ENCODE assay signal across 12 cellular contexts in the genomic region with DNA sequence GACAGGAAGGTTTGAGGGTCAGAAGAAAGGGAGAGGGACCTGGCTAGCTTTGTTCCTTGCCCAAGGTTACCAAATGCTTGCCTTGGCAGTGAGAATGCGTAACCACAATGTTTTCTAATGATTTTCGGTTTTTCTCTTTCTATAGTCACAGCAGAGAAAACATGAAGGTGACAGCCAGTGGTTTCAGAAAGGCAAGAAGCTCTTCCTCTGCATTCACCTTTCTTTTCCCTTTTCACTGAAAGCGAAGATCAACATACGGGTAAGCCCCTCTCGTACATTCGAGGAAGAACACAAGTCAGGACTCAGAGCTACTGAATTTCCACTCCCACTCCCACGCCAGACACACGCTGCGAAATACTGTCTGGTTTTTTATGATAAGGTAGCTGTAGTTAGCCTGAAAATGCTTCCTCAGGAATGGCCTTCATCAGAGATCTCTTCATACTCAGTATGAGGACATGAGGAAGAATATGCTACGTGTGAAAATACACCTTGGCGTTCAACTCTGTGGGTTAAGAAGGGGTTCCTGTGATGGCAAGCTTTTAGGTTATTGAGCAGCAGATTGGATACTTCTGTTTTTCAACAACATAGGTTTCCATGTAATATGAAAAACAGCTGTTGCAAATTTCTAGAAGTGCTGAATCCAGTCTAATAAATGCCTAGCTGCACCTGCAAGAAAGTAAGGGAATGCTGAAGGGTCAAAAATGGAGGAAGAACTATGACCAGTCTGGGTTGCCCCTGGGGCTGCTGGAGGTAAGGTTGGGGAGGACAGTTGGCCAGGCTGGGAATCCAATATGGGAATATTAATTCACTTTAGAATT. TPM values are rescaled to one million over a fixed set of nuclear protein-coding genes. Genes with fewer than 3 reads are reported as not detected.
A peak's percentile ranks its signal among the peaks of the same experiment; 100 is the strongest.
DNase-seq lines count a peak whose midpoint lies in the region; ATAC-seq and TF ChIP-seq lines count a peak whose summit lies in the region.
"Had no signal": no experiment of that assay in that cellular context is flagged by ENCODE, and none has a peak within 500 bp of the region (broad histone marks: within the 10 kb centered on the region; RNA-seq: fewer than 3 reads in every experiment).

No MANE protein-coding gene starts in this region.

- CTCF ChIA-PET in HEK293T (lab: Yijun Ruan, JAX): interaction anchor here (1.1 kb wide), 1 partner anchor 1278 kb away, joined by 3 read pairs; no protein-coding TSS in a partner anchor

- DNase-seq in stimulated activated CD4-positive, alpha-beta T cell treated with anti-CD3 and anti-CD28 coated beads, Interleukin-4, amount 100 ng/mL, for 24 hours: peak; percentile 42
- DNase-seq in stimulated activated CD4-positive, alpha-beta T cell treated with anti-CD3 and anti-CD28 coated beads, Interleukin-2, amount 100 ng/mL, for 48 hours: no peak
- DNase-seq in HEK293T (ENCODE audit: extremely low spot score): no peak
- DNase-seq in NCI-H2029 (lab: John Stamatoyannopoulos, UW): no peak
- no peak for DNase-seq in NCI-H2227 (lab: John Stamatoyannopoulos, UW; ENCODE audit: unreplicated experiment)
- no peak for DNase-seq in thyroid gland
- DNase-seq: activated CD4-positive, alpha-beta T cell treated with anti-CD3 and anti-CD28 coated beads, Interleukin-2, amount 10 ng/mL, durations not matched to agents 7 days and 5 days; C1 segment of cervical spinal cord; HFFc6; NCI-H69 had no signal

- 84 to 88% methylated on average over 11 of the region's 11 CpGs for WGBS in thyroid gland, 2 donors

- no peaks in the 10 kb centered on the region for H3K36me3 ChIP-seq in thyroid gland

- no peak overlapping the region for H3K27ac ChIP-seq in thyroid gland

- ATAC-seq in HG02840 (IDR thresholded peaks at IDR 0.05; ENCODE audit: low FRiP score, unreplicated experiment): peak; percentile 42

- no peaks in the 10 kb centered on the region for H3K27me3 ChIP-seq in thyroid gland

- TF ChIP-seq POLR2A in Raji (IDR thresholded peaks at IDR 0.05; ENCODE audit: insufficient read depth, low read depth, low read length) (0 out of 2 replicates have a peak, but pooled peaks have one; percentile 12), thyroid gland (IDR thresholded peaks at IDR 0.05) (no peak)

- peaks cover 0 to 11% of the 10 kb centered on the region in 2 donors for H3K4me1 ChIP-seq in thyroid gland

- POLR2A ChIA-PET in HEK293T (lab: Yijun Ruan, JAX): no interaction called here

- intact Hi-C loops in thyroid gland (cut with DNase I): no loop called here

- no peaks in the 10 kb centered on the region for H3K9me3 ChIP-seq in thyroid gland

- TF ChIP-seq CTCF in thyroid gland (IDR thresholded peaks at IDR 0.05): no peak

- H3K4me3 ChIP-seq in thyroid gland (replicated peaks in 1 of 3): no peak overlapping the region

TF ChIP-seq in HEK293T, 16 proteins besides CTCF, POLR2A, EP300 and RAD21:
- no peak for TF ChIP-seq NFRKB (IDR thresholded peaks at IDR 0.05)
- no peak for TF ChIP-seq ELF4 (IDR thresholded peaks at IDR 0.05)
- no peak for TF ChIP-seq FOXK2 (IDR thresholded peaks at IDR 0.05)

RNA-seq across cellular contexts. Expression of gene CD83, which starts 7.4 kb away (rescaled TPM):
- 1 to 10 TPM; 3.0 to 4.7 (median 3.4) TPM for total RNA-seq in thyroid gland
